ENCODE assay signal across 1 cellular context in genomic region chr3:177833392-177833791, GRCh38.
TF ChIP-seq lines count a peak whose summit lies in the region.

No MANE protein-coding gene starts in this region.

TF ChIP-seq in endothelial cell of umbilical vein, 7 proteins besides CTCF, POLR2A, EP300 and RAD21:
- TF ChIP-seq FOS (IDR thresholded peaks at IDR 0.05; ENCODE audit: borderline replicate concordance, insufficient read depth, low read length) = no peak
- TF ChIP-seq MYC (IDR thresholded peaks at IDR 0.05; ENCODE audit: low read depth, low read length) = no peak
- TF ChIP-seq POLR2AphosphoS5 (IDR thresholded peaks at IDR 0.05; ENCODE audit: insufficient read depth, low read depth, low read length) = no peak
- TF ChIP-seq EZH2 (IDR thresholded peaks at IDR 0.05; ENCODE audit: borderline replicate concordance, low read depth, low read length, severe bottlenecking) = no peak
- TF ChIP-seq JUN (IDR thresholded peaks at IDR 0.05; ENCODE audit: borderline replicate concordance, insufficient read depth, insufficient read length, low read depth) = no peak
- no peak for TF ChIP-seq MAX (IDR thresholded peaks at IDR 0.05; ENCODE audit: insufficient read depth, insufficient read length)
- no peak for TF ChIP-seq GATA2 (IDR thresholded peaks at IDR 0.05; ENCODE audit: insufficient read depth, insufficient read length, low read depth, low read length)
